Comparison of ENCODE assay signal across 1 cellular context in genomic region chr16:83606486-83607030, GRCh38.
TF ChIP-seq lines count a peak whose summit lies in the region.

No MANE protein-coding gene starts in this region.

TF ChIP-seq in HepG2, 621 proteins besides CTCF, POLR2A, EP300 and RAD21 (continued from another document):
- no peak for TF ChIP-seq ATF6 (CRISPR knock-in tag; conservative IDR thresholded peaks at IDR 0.05)
- no peak for TF ChIP-seq HMGXB3 (CRISPR knock-in tag; IDR thresholded peaks at IDR 0.05; ENCODE audit: borderline replicate concordance)
- no peak for TF ChIP-seq U2AF1 (optimal IDR thresholded peaks at IDR 0.05; ENCODE audit: low read depth, low read length)
- TF ChIP-seq PLRG1 (conservative IDR thresholded peaks at IDR 0.05), result no peak
- TF ChIP-seq MBNL3 (CRISPR knock-in tag; conservative IDR thresholded peaks at IDR 0.05), result no peak
- TF ChIP-seq ELF1 (CRISPR knock-in tag; IDR thresholded peaks at IDR 0.05), result no peak
- TF ChIP-seq ZNF281 (CRISPR knock-in tag; IDR thresholded peaks at IDR 0.05; ENCODE audit: borderline replicate concordance), result no peak
- no peak for TF ChIP-seq ZC3H13 (CRISPR knock-in tag; IDR thresholded peaks at IDR 0.05)
- no peak for TF ChIP-seq ZFP36 (IDR thresholded peaks at IDR 0.05; ENCODE audit: borderline replicate concordance, low read depth, low read length, partially characterized antibody)
- TF ChIP-seq ZNF235 (CRISPR knock-in tag; IDR thresholded peaks at IDR 0.05; ENCODE audit: borderline replicate concordance), result no peak
- TF ChIP-seq HMG20A (CRISPR knock-in tag; IDR thresholded peaks at IDR 0.05; ENCODE audit: borderline replicate concordance), result no peak
- no peak for TF ChIP-seq ZKSCAN1 (IDR thresholded peaks at IDR 0.05; ENCODE audit: low read length)
- TF ChIP-seq ZNF546 (CRISPR knock-in tag; conservative IDR thresholded peaks at IDR 0.05), result no peak
